Comparison of ENCODE assay signal across 1 cellular context in genomic region chr18:56709463-56709862, GRCh38.
TF ChIP-seq lines count a peak whose summit lies in the region.

No MANE protein-coding gene starts in this region.

TF ChIP-seq in GM12878, 131 proteins besides CTCF, POLR2A, EP300 and RAD21 (continued from another document):
- TF ChIP-seq SKIL (IDR thresholded peaks at IDR 0.05; ENCODE audit: low read depth, poor library complexity, severe bottlenecking) (peak; percentile 40), IRF4 (IDR thresholded peaks at IDR 0.05; ENCODE audit: low read depth, low read length) (peak; percentile 84), HDAC2 (IDR thresholded peaks at IDR 0.05) (no peak), HDAC6 (IDR thresholded peaks at IDR 0.05; ENCODE audit: unreplicated experiment) (no peak), MYB (IDR thresholded peaks at IDR 0.05; ENCODE audit: borderline replicate concordance, low read depth, low read length) (no peak), POLR2AphosphoS2 (IDR thresholded peaks at IDR 0.05; ENCODE audit: low read depth, low read length) (no peak), CBFB (IDR thresholded peaks at IDR 0.05; ENCODE audit: low read depth) (0 out of 2 replicates have a peak, but pooled peaks have one; percentile 23), IRF5 (IDR thresholded peaks at IDR 0.05; ENCODE audit: borderline replicate concordance) (no peak), KLF5 (IDR thresholded peaks at IDR 0.05; ENCODE audit: partially characterized antibody) (no peak), SREBF1 (IDR thresholded peaks at IDR 0.05; ENCODE audit: low read length) (no peak)
